20 cellular contexts compared by ENCODE assay signal in the genomic region with DNA sequence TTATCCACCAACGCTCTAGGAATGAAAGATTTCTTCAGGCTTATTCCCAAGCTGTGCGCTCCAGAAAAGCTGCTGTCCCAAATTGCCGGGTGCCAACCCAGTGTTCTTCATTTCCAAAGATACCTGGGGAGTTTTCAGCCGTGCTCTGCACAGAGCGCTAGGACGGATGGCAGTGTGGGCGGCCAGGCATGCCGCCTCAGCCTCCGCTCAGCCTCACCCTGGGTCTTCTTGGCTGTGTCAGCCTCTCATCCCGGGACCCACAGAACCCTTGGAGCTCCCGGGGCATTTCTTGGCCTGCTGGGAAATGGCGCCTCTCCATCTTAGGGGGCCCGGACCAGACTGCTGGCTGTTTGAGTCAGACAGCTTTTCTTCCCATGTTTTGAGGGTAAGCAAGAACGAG.
"Had no signal": no experiment of that assay in that cellular context is flagged by ENCODE, and none has a peak within 500 bp of the region (broad histone marks: within the 10 kb centered on the region; RNA-seq: fewer than 3 reads in every experiment).

No MANE protein-coding gene starts in this region.

- H3K4me1 ChIP-seq: pancreas, psoas muscle, sigmoid colon, testis, tibial nerve had no signal

- H3K27me3 Mint-ChIP-seq: naive B cell; stimulated activated naive B cell treated with anti-CD40 and anti-IgM and Interleukin-4, amounts not matched to agents 10 μg/mL and 1 μg/mL and 100 μg/mL, for 72 hours had no signal

- DNase-seq: effector CD4-positive, alpha-beta T cell; endodermal cell; erythroblast; foreskin melanocyte; left colon; mesendoderm; naive B cell; nephron progenitor cell; pancreas; psoas muscle; sigmoid colon; stimulated activated CD4-positive, alpha-beta T cell treated with anti-CD3 and anti-CD28 coated beads, Interleukin-2, amount 100 ng/mL, for 24 hours; stimulated activated CD4-positive, alpha-beta T cell treated with anti-CD3 and anti-CD28 coated beads, Interleukin-4, amount 100 ng/mL, for 4 hours; stimulated activated naive B cell treated with anti-CD40 and anti-IgM and Interleukin-4, amounts not matched to agents 10 μg/mL and 1 μg/mL and 100 μg/mL, for 72 hours; stimulated activated naive CD8-positive, alpha-beta T cell treated with anti-CD3 and anti-CD28 coated beads, Interleukin-15, amount 100 ng/mL, for 72 hours; testis had no signal

- H3K27me3 ChIP-seq: heart left ventricle, pancreas, sigmoid colon, testis, tibial nerve had no signal

- H3K36me3 Mint-ChIP-seq: naive B cell; stimulated activated naive B cell treated with anti-CD40 and anti-IgM and Interleukin-4, amounts not matched to agents 10 μg/mL and 1 μg/mL and 100 μg/mL, for 72 hours had no signal

- H3K9me3 Mint-ChIP-seq: endodermal cell; stimulated activated naive B cell treated with anti-CD40 and anti-IgM and Interleukin-4, amounts not matched to agents 10 μg/mL and 1 μg/mL and 100 μg/mL, for 72 hours; stimulated activated naive CD8-positive, alpha-beta T cell treated with anti-CD3 and anti-CD28 coated beads, Interleukin-15, amount 100 ng/mL, for 72 hours had no signal

- H3K4me3 Mint-ChIP-seq: endodermal cell; nephron progenitor cell; stimulated activated naive B cell treated with anti-CD40 and anti-IgM and Interleukin-4, amounts not matched to agents 10 μg/mL and 1 μg/mL and 100 μg/mL, for 72 hours; stimulated activated naive CD8-positive, alpha-beta T cell treated with anti-CD3 and anti-CD28 coated beads, Interleukin-15, amount 100 ng/mL, for 72 hours had no signal

- H3K27ac Mint-ChIP-seq: endodermal cell; stimulated activated naive B cell treated with anti-CD40 and anti-IgM and Interleukin-4, amounts not matched to agents 10 μg/mL and 1 μg/mL and 100 μg/mL, for 72 hours; stimulated activated naive CD8-positive, alpha-beta T cell treated with anti-CD3 and anti-CD28 coated beads, Interleukin-15, amount 100 ng/mL, for 72 hours had no signal

- H3K4me3 ChIP-seq: coronary artery, heart left ventricle, pancreas, psoas muscle, sigmoid colon, skin epidermis, tibial nerve had no signal

- H3K27ac ChIP-seq: coronary artery, heart left ventricle, pancreas, psoas muscle, sigmoid colon, skin epidermis, tibial nerve had no signal

- ATAC-seq: heart left ventricle; left colon; pancreas; psoas muscle; stimulated activated naive B cell treated with anti-CD40 and anti-IgM and Interleukin-4, amounts not matched to agents 10 μg/mL and 1 μg/mL and 100 μg/mL, for 72 hours; stimulated activated naive CD8-positive, alpha-beta T cell treated with anti-CD3 and anti-CD28 coated beads, Interleukin-15, amount 100 ng/mL, for 72 hours had no signal

- H3K9me3 ChIP-seq: heart left ventricle, pancreas, psoas muscle, sigmoid colon, testis, tibial nerve had no signal

- H3K36me3 ChIP-seq: heart left ventricle, pancreas, sigmoid colon had no signal
